Comparison of ENCODE assay signal across 12 cellular contexts in the genomic region with DNA sequence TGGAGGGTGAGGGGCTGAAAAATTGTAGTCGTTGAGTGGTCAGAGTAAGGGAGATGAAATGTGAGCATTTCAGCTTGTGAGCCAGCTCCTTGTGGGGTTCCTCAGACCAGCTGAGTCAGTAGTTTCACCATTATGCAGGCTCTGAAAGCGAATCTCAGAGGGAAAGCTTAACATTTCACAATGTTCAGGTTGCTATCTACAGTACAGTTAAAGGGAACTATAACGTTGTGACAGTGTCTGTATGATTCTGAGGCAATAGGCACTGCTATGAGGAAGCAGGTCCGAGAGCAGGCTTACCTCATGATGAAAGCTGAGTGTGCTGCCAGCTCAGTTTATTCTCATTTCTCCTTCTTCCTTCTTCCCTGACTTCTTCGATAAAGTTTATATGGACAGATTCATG.
"Had no signal": no experiment of that assay in that cellular context is flagged by ENCODE, and none has a peak within 500 bp of the region (broad histone marks: within the 10 kb centered on the region; RNA-seq: fewer than 3 reads in every experiment).

No MANE protein-coding gene starts in this region.

- H3K9me3 ChIP-seq: colonic mucosa, pancreas had no signal

- DNase-seq: activated B cell treated with CpG ODN at 0.5 μM for 24 hours; activated CD4-positive, alpha-beta T cell treated with anti-CD3 and anti-CD28 coated beads, Interleukin-2, amount 10 ng/mL, durations not matched to agents 7 days and 5 days; activated CD8-positive, alpha-beta memory T cell treated with anti-CD3 and anti-CD28 coated beads for 24 hours; activated naive CD4-positive, alpha-beta T cell treated with Interleukin-2 at 50 U/mL for 16 hours; colonic mucosa; effector CD8-positive, alpha-beta T cell; hippocampal formation; pancreas; stomach; T-helper 1 cell had no signal

- H3K4me2 ChIP-seq: neural progenitor cell had no signal

- H3K4me1 ChIP-seq: colonic mucosa, neural progenitor cell, pancreas, stomach had no signal

- H3K27me3 Mint-ChIP-seq: activated B cell treated with CpG ODN at 0.5 μM for 24 hours; activated CD4-positive, alpha-beta T cell treated with anti-CD3 and anti-CD28 coated beads, Interleukin-2, amount 10 ng/mL, durations not matched to agents 7 days and 5 days had no signal

- H3K27me3 ChIP-seq: colonic mucosa, neural progenitor cell, pancreas, stomach had no signal

- H3K4me3 ChIP-seq: colonic mucosa, neural progenitor cell, pancreas, skin epidermis, stomach had no signal

- H3K27ac Mint-ChIP-seq: activated B cell treated with CpG ODN at 0.5 μM for 24 hours; activated CD4-positive, alpha-beta T cell treated with anti-CD3 and anti-CD28 coated beads, Interleukin-2, amount 10 ng/mL, durations not matched to agents 7 days and 5 days; neural progenitor cell had no signal

- FAIRE-seq: pancreas had no signal

- H3K36me3 Mint-ChIP-seq: neural progenitor cell had no signal

- H3K36me3 ChIP-seq: colonic mucosa, neural progenitor cell, pancreas, stomach had no signal

- H3K4me1 Mint-ChIP-seq: activated B cell treated with CpG ODN at 0.5 μM for 24 hours; activated CD4-positive, alpha-beta T cell treated with anti-CD3 and anti-CD28 coated beads, Interleukin-2, amount 10 ng/mL, durations not matched to agents 7 days and 5 days; neural progenitor cell had no signal

- H3K4me3 Mint-ChIP-seq: activated B cell treated with CpG ODN at 0.5 μM for 24 hours; activated CD4-positive, alpha-beta T cell treated with anti-CD3 and anti-CD28 coated beads, Interleukin-2, amount 10 ng/mL, durations not matched to agents 7 days and 5 days; neural progenitor cell had no signal

- H3K9ac ChIP-seq: neural progenitor cell had no signal

- H3K27ac ChIP-seq: colonic mucosa, neural progenitor cell, pancreas, skin epidermis, stomach had no signal

- H2AFZ ChIP-seq: neural progenitor cell had no signal
